In the genomic region with DNA sequence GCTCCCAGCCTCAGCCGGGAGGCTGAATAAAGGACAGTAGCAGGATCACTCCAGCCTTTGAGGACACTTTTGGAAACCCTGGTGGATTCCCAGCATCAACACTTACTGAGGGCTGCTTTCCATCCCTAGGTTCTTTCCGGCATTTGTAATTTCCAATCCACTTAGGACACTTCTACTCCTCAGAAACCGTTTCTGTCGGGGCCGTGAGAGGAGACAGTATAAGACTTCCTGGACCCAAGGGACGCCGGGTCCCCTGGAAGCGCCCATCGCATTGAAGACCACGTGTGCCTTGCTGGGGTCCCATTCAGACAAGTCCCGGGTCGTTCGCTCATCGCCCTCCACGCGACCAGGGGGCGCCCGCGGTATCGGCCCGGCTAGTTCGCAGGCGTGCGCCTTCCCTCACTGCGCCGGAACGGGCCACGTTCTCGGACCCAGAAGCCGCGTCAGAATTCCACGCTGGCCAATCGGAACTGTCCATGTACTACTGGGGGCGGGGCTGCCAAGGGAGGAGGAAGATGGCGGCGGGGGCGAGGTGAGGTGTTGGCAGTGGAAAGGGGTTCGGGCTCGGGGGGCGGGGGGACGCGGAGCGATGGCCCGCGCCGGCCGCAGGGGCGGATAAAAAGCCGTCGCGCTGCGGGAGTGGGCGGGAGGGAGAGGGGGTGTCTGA, we compare ENCODE assay signal across 8 cellular contexts. TPM values are rescaled to one million over a fixed set of nuclear protein-coding genes. Genes with fewer than 3 reads are reported as not detected.
DNase-seq lines count a peak whose midpoint lies in the region; ATAC-seq and TF ChIP-seq lines count a peak whose summit lies in the region.

A gene (plus strand): TSS at position 479 of the 667 bp plus-strand sequence. CDS start 202 bp downstream, outside the sequence.

- no peaks in the 10 kb centered on the region for H3K36me3 ChIP-seq in suprapubic skin

- no peaks in the 10 kb centered on the region for H3K9me3 ChIP-seq in suprapubic skin

- 0% methylated on average over 27 of the region's 53 CpGs for WGBS in suprapubic skin

- ATAC-seq in HG02642 (IDR thresholded peaks at IDR 0.05; ENCODE audit: poor library complexity, unreplicated experiment) (peak; percentile 98), SK-N-SH treated with all-trans-retinoic acid at 6 μM for 48 hours (peak; percentile 99)

- no peak for TF ChIP-seq POLR2A in suprapubic skin (IDR thresholded peaks at IDR 0.05)

- H3K4me1 ChIP-seq in suprapubic skin = peaks cover 43% of the 10 kb centered on the region

- H3K4me3 ChIP-seq in suprapubic skin = peak within 1 kb of the TSS; percentile 77

- TF ChIP-seq CTCF in GM10266 (IDR thresholded peaks at IDR 0.05; ENCODE audit: control insufficient read depth, insufficient read depth, low read depth, missing control alignments) = peak; percentile 92
- peak; percentile 31 to 70 for TF ChIP-seq CTCF in suprapubic skin (IDR thresholded peaks at IDR 0.05)

- no peaks in the 10 kb centered on the region for H3K27me3 ChIP-seq in suprapubic skin

- DNase-seq in GM10266 (ENCODE audit: extremely low spot score) (peak; percentile 94), NCI-H1092 treated with DMSO at 0.1 percent for 48 hours (lab: John Stamatoyannopoulos, UW) (peak; percentile 92), globus pallidus (ENCODE audit: low spot score) (peak; percentile 96), occipital lobe (lab: John Stamatoyannopoulos, UW) (peak; percentile 98), suprapubic skin (ENCODE audit: low spot score in 2 of 2) (peak; percentile 98 to 99)
- peak; percentile 99 for DNase-seq in activated naive CD4-positive, alpha-beta T cell treated with anti-CD3 and anti-CD28 coated beads, Interleukin-2, amount 50 U/mL, for 16 hours

- peak within 1 kb of the TSS; percentile 81 for H3K27ac ChIP-seq in suprapubic skin

- TF ChIP-seq EP300 in suprapubic skin (IDR thresholded peaks at IDR 0.05) = no peak

TF ChIP-seq in SK-N-SH treated with all-trans-retinoic acid at 6 μM for 48 hours, 23 proteins besides CTCF, POLR2A, EP300 and RAD21:
- TF ChIP-seq OSR1 (CRISPR knock-in tag; IDR thresholded peaks at IDR 0.05) (no peak), ZNF70 (CRISPR knock-in tag; IDR thresholded peaks at IDR 0.05) (no peak), ZNF565 (CRISPR knock-in tag; conservative IDR thresholded peaks at IDR 0.05; ENCODE audit: low read depth) (no peak), TCF4 (CRISPR knock-in tag; IDR thresholded peaks at IDR 0.05; ENCODE audit: borderline replicate concordance) (no peak), TOX (CRISPR knock-in tag; IDR thresholded peaks at IDR 0.05; ENCODE audit: borderline replicate concordance) (no peak)
- TF ChIP-seq, protein P1, sequence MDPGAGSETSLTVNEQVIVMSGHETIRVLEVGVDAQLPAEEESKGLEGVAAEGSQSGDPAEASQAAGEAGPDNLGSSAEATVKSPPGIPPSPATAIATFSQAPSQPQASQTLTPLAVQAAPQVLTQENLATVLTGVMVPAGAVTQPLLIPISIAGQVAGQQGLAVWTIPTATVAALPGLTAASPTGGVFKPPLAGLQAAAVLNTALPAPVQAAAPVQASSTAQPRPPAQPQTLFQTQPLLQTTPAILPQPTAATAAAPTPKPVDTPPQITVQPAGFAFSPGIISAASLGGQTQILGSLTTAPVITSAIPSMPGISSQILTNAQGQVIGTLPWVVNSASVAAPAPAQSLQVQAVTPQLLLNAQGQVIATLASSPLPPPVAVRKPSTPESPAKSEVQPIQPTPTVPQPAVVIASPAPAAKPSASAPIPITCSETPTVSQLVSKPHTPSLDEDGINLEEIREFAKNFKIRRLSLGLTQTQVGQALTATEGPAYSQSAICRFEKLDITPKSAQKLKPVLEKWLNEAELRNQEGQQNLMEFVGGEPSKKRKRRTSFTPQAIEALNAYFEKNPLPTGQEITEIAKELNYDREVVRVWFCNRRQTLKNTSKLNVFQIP (CRISPR knock-in tag; IDR thresholded peaks at IDR 0.05; ENCODE audit: borderline replicate concordance, low read depth) = no peak
- TF ChIP-seq, protein P2, sequence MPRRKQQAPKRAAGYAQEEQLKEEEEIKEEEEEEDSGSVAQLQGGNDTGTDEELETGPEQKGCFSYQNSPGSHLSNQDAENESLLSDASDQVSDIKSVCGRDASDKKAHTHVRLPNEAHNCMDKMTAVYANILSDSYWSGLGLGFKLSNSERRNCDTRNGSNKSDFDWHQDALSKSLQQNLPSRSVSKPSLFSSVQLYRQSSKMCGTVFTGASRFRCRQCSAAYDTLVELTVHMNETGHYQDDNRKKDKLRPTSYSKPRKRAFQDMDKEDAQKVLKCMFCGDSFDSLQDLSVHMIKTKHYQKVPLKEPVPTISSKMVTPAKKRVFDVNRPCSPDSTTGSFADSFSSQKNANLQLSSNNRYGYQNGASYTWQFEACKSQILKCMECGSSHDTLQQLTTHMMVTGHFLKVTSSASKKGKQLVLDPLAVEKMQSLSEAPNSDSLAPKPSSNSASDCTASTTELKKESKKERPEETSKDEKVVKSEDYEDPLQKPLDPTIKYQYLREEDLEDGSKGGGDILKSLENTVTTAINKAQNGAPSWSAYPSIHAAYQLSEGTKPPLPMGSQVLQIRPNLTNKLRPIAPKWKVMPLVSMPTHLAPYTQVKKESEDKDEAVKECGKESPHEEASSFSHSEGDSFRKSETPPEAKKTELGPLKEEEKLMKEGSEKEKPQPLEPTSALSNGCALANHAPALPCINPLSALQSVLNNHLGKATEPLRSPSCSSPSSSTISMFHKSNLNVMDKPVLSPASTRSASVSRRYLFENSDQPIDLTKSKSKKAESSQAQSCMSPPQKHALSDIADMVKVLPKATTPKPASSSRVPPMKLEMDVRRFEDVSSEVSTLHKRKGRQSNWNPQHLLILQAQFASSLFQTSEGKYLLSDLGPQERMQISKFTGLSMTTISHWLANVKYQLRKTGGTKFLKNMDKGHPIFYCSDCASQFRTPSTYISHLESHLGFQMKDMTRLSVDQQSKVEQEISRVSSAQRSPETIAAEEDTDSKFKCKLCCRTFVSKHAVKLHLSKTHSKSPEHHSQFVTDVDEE (CRISPR knock-in tag; IDR thresholded peaks at IDR 0.05) = peak; percentile 37; the same call in 1 of the 2 replicates

RNA-seq across cellular contexts. Expression of the gene that starts here (rescaled TPM):
- total RNA-seq in occipital lobe (37.7 TPM), suprapubic skin (10 to 100 TPM; 13.5 to 17.9 (median 15.2) TPM)

Comparison
In these comparisons a context has a peak if more than half of its experiments do, and no peak if none do; other contexts are left out.
1. Peak in every context shown above with its lines: DNase-seq, ATAC-seq, H3K4me3 ChIP-seq and H3K27ac ChIP-seq.